ENCODE assay signal across 15 cellular contexts in the genomic region with DNA sequence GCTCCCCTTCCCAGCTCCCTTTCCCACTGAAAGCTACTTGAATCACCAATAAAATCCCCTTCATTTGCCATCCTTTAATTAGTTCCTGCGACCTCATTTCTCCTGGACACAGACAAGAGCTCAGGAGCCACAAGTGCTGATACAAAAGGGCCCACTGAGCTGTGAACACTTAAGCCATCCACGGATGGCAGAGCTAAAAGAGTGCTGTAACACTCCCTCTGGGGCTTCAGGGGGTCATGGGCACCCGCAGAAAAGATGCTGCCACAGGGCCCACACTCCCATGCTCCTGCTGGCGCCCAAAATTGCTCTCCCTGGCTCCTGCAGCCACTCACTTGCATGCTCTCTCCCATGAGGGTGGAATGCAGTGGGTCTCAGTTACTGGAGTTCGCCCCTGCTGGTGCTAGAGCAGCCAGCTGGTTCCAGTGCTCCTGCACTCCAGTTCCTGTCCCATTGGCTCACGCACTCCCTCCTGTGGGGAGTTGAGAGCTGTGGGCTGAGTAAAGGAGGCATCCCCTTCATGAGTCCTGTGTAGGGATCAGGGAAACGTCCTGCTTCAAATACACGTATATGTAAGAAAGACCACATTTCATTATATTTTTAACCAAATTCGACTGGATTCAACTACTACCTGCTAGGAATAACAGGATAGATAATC.
A peak's percentile ranks its signal among the peaks of the same experiment; 100 is the strongest.
DNase-seq lines count a peak whose midpoint lies in the region; ATAC-seq, FAIRE-seq and TF ChIP-seq lines count a peak whose summit lies in the region.
"Had no signal": no experiment of that assay in that cellular context is flagged by ENCODE, and none has a peak within 500 bp of the region (broad histone marks: within the 10 kb centered on the region; RNA-seq: fewer than 3 reads in every experiment).

No MANE protein-coding gene starts in this region.

- H4K20me1 ChIP-seq in SU-DHL-6 (ENCODE audit: low read depth, low read length): no peaks in the 10 kb centered on the region

- H3K4me1 ChIP-seq in iPS DF 6.9 (ENCODE audit: control insufficient read depth, insufficient read depth, low read length): no peaks in the 10 kb centered on the region
- H3K4me1 ChIP-seq: colonic mucosa had no signal

- H3F3A ChIP-seq in SU-DHL-6 (ENCODE audit: insufficient read depth): no peaks in the 10 kb centered on the region

- H3K9me3 ChIP-seq in SU-DHL-6 (ENCODE audit: insufficient read depth, low read length) (no peaks in the 10 kb centered on the region; the same call in 1 of the 2 replicates), iPS DF 6.9 (ENCODE audit: control insufficient read depth, insufficient read depth, low read length) (no peaks in the 10 kb centered on the region)
- H3K9me3 ChIP-seq: colonic mucosa had no signal

- TF ChIP-seq CTCF in SU-DHL-6 (IDR thresholded peaks at IDR 0.05; ENCODE audit: insufficient read depth, low read length, poor library complexity, severe bottlenecking): no peak

- WGBS in iPS DF 6.9 (ENCODE audit: insufficient coverage, insufficient read length): no CpG with 5 or more reads among the region's 9 CpGs

- no peak overlapping the region for H3K4me2 ChIP-seq in SU-DHL-6 (ENCODE audit: low read depth, low read length, poor library complexity, severe bottlenecking)

- ATAC-seq in HG03159 (IDR thresholded peaks at IDR 0.05; ENCODE audit: unreplicated experiment): no peak
- ATAC-seq in HG03571 (IDR thresholded peaks at IDR 0.05; ENCODE audit: unreplicated experiment): no peak
- ATAC-seq: stimulated activated naive CD8-positive, alpha-beta T cell treated with anti-CD3 and anti-CD28 coated beads, Interleukin-15, amount 100 ng/mL, for 72 hours had no signal

- no peak overlapping the region for H3K27ac ChIP-seq in SU-DHL-6 (ENCODE audit: low read depth, low read length)
- no peak overlapping the region for H3K27ac ChIP-seq in iPS DF 6.9 (ENCODE audit: low read length)
- H3K27ac ChIP-seq: colonic mucosa had no signal

- H3K4me3 ChIP-seq in SU-DHL-6 (ENCODE audit: insufficient read depth, low read length, poor library complexity, severe bottlenecking) (no peak overlapping the region), iPS DF 6.9 (ENCODE audit: low read length) (no peak overlapping the region)
- H3K4me3 ChIP-seq: colonic mucosa had no signal

- DNase-seq in ELR (ENCODE audit: low read depth) (peak; percentile 60), HTR-8/SVneo (ENCODE audit: insufficient read length, low spot score) (no peak), iPS DF 6.9 (ENCODE audit: low read depth, low spot score) (peak; percentile 22), GM19240 (ENCODE audit: insufficient read length, low spot score) (no peak), NCI-H748 treated with DMSO at 0.1 percent for 48 hours (lab: John Stamatoyannopoulos, UW) (no peak)
- DNase-seq: activated CD4-positive, alpha-beta T cell treated with anti-CD3 and anti-CD28 coated beads for 48 hours; CD4-positive, alpha-beta memory T cell; colonic mucosa; IMR-90; NCI-H774; occipital lobe; stimulated activated naive CD8-positive, alpha-beta T cell treated with anti-CD3 and anti-CD28 coated beads, Interleukin-15, amount 100 ng/mL, for 72 hours had no signal

- H2AFZ ChIP-seq in SU-DHL-6 (ENCODE audit: low read depth, low read length, severe bottlenecking): peak overlapping the region; percentile 62

- H3K79me2 ChIP-seq in SU-DHL-6 (ENCODE audit: insufficient read depth, low read length): no peaks in the 10 kb centered on the region

- no peaks in the 10 kb centered on the region for H3K9me2 ChIP-seq in SU-DHL-6 (replicated peaks; ENCODE audit: insufficient read depth, low read length)

- no peaks in the 10 kb centered on the region for H3K36me3 ChIP-seq in SU-DHL-6 (ENCODE audit: low read length)
- H3K36me3 ChIP-seq in iPS DF 6.9 (ENCODE audit: control insufficient read depth, insufficient read depth, low read length): no peaks in the 10 kb centered on the region
- H3K36me3 ChIP-seq: colonic mucosa had no signal

- peak; percentile 13 for FAIRE-seq in HTR-8/SVneo (lab: Jason Lieb, UNC)

- H3K27me3 ChIP-seq in SU-DHL-6 (ENCODE audit: low read length): no peaks in the 10 kb centered on the region
- H3K27me3 ChIP-seq in iPS DF 6.9 (ENCODE audit: control insufficient read depth, insufficient read depth, low read length): no peaks in the 10 kb centered on the region
- H3K27me3 ChIP-seq: colonic mucosa had no signal

- H3K9ac ChIP-seq in SU-DHL-6 (ENCODE audit: low read length): no peak overlapping the region

Comparison
In these comparisons a context has a peak if more than half of its experiments do, and no peak if none do; other contexts are left out.
1. DNase-seq: peak in ELR (single experiment) and iPS DF 6.9 (single experiment); none in HTR-8/SVneo (single experiment), GM19240 (single experiment) and NCI-H748 treated with DMSO at 0.1 percent for 48 hours (single experiment).